In genomic region chr10:30818010-30818660, GRCh38 we compare ENCODE assay signal across 10 cellular contexts.
DNase-seq lines count a peak whose midpoint lies in the region; ATAC-seq, FAIRE-seq and TF ChIP-seq lines count a peak whose summit lies in the region.
"Had no signal": no experiment of that assay in that cellular context is flagged by ENCODE, and none has a peak within 500 bp of the region (broad histone marks: within the 10 kb centered on the region; RNA-seq: fewer than 3 reads in every experiment).

No MANE protein-coding gene starts in this region.

- no peak overlapping the region for H2BK5ac ChIP-seq in H9 (ENCODE audit: insufficient read length, low read length)

- no peak overlapping the region for H4K8ac ChIP-seq in H9 (replicated peaks; ENCODE audit: insufficient read length, low read depth, low read length)

- H3K23ac ChIP-seq in H9 (ENCODE audit: insufficient read length, low read depth, low read length), result no peak overlapping the region

- H2AFZ ChIP-seq in H9 (ENCODE audit: low read length), result no peak overlapping the region

- H3K14ac ChIP-seq in H9 (ENCODE audit: insufficient read depth, low read length), result no peak overlapping the region

- H4K91ac ChIP-seq in H9 (ENCODE audit: insufficient read length, low read depth, low read length), result no peak overlapping the region

- H3K9ac ChIP-seq in kidney (ENCODE audit: low read length in 2 of 2) (no peak overlapping the region), H9 (ENCODE audit: extremely low read depth, insufficient read length, low read length) (no peak overlapping the region)

- H2BK12ac ChIP-seq in H9 (ENCODE audit: insufficient read length, low read depth, low read length), result no peak overlapping the region

- FAIRE-seq in kidney (lab: Jason Lieb, UNC), result no peak

- no peaks in the 10 kb centered on the region for H4K20me1 ChIP-seq in H9 (ENCODE audit: control insufficient read depth, insufficient read depth, insufficient read length)

- H3K23me2 ChIP-seq in H9 (ENCODE audit: insufficient read length, low read depth, low read length, poor library complexity, severe bottlenecking), result no peaks in the 10 kb centered on the region

- TF ChIP-seq EP300 in stomach (IDR thresholded peaks at IDR 0.05), result no peak

- H3K4me3 Mint-ChIP-seq in H9, result no peak overlapping the region
- H3K4me3 Mint-ChIP-seq: neural crest cell had no signal

- TF ChIP-seq CTCF in adrenal gland (IDR thresholded peaks at IDR 0.05), result no peak
- no peak for TF ChIP-seq CTCF in kidney (IDR thresholded peaks at IDR 0.05; ENCODE audit: borderline replicate concordance, extremely low read depth, insufficient read depth)
- no peak for TF ChIP-seq CTCF in stomach (IDR thresholded peaks at IDR 0.05)
- no peak for TF ChIP-seq CTCF in H9 (conservative IDR thresholded peaks at IDR 0.05)

- H3K36me3 ChIP-seq in adrenal gland (replicated peaks in 1 of 2) (no peaks in the 10 kb centered on the region), kidney (ENCODE audit: control insufficient read depth in 1 of 2, insufficient read depth in 2 of 2, low read length in 2 of 2) (no peaks in the 10 kb centered on the region), stomach (no peaks in the 10 kb centered on the region)

- no peaks in the 10 kb centered on the region for H3K9me3 Mint-ChIP-seq in H9
- H3K9me3 Mint-ChIP-seq: neural crest cell had no signal

- no peak overlapping the region for H3T11ph ChIP-seq in H9 (ENCODE audit: low read length)

- H3K9me3 ChIP-seq in adrenal gland (replicated peaks in 1 of 3) (no peaks in the 10 kb centered on the region), kidney (ENCODE audit: control insufficient read depth in 1 of 2, low read length in 2 of 2) (no peaks in the 10 kb centered on the region), stomach (no peaks in the 10 kb centered on the region), H9 (ENCODE audit: control insufficient read depth, low read depth, low read length) (no peaks in the 10 kb centered on the region)

- no peak overlapping the region for H2BK20ac ChIP-seq in H9 (ENCODE audit: low read depth, low read length, poor library complexity, severe bottlenecking)

- no peak overlapping the region for H2BK120ac ChIP-seq in H9 (ENCODE audit: low read depth, low read length, poor library complexity, severe bottlenecking)

- H3K18ac ChIP-seq in H9 (ENCODE audit: insufficient read length, low read depth, low read length), result no peak overlapping the region

- H4K5ac ChIP-seq in H9 (ENCODE audit: insufficient read length, low read depth, low read length), result no peak overlapping the region

- H3K4me2 ChIP-seq in H9 (ENCODE audit: insufficient read depth, insufficient read length, low read length), result no peak overlapping the region

- no peaks in the 10 kb centered on the region for H3K79me2 ChIP-seq in H9 (ENCODE audit: insufficient read depth, low read length)

- peaks cover 28% of the 10 kb centered on the region for H3K27me3 Mint-ChIP-seq in H9 (ENCODE audit: low read depth)

- no peak overlapping the region for H2AK5ac ChIP-seq in H9 (ENCODE audit: insufficient read length, low read length)

- no peak overlapping the region for H3K4ac ChIP-seq in H9 (ENCODE audit: low read depth, low read length)

- no peak overlapping the region for H3K56ac ChIP-seq in H9 (ENCODE audit: insufficient read length, low read depth, low read length)

- H3K27ac ChIP-seq in adrenal gland (peak overlapping the region in 1 of 5 donors; percentile 67), kidney (ENCODE audit: low read depth in 2 of 2, low read length in 2 of 2) (peak overlapping the region; percentile 48 to 52), stomach (peak overlapping the region in 4 of 5 donors; percentile 54 to 89 (median 68)), H9 (ENCODE audit: insufficient read length, low read depth, low read length) (no peak overlapping the region)

- WGBS in adrenal gland, 4 donors, result 51 to 88% (median 64%) methylated on average over 4 to 12 of the region's 12 CpGs
- WGBS in stomach, 5 donors, result 62 to 87% (median 64%) methylated on average over 7 to 12 of the region's 12 CpGs
- WGBS in H9 (ENCODE audit: extremely low coverage, insufficient read length, low lambda C conversion rate), result no CpG with 5 or more reads among the region's 12 CpGs

- H3K4me1 ChIP-seq in adrenal gland (replicated peaks in 1 of 2) (no peaks in the 10 kb centered on the region), kidney (ENCODE audit: control insufficient read depth in 1 of 2, insufficient read depth in 1 of 2, low read depth in 1 of 2, low read length in 2 of 2) (peaks cover 15 to 20% of the 10 kb centered on the region in 2 donors), stomach (peaks cover 17 to 77% (median 47%) of the 10 kb centered on the region in 4 donors), H9 (ENCODE audit: insufficient read depth, low read length) (no peaks in the 10 kb centered on the region)

- no peaks in the 10 kb centered on the region for H3K79me1 ChIP-seq in H9 (ENCODE audit: insufficient read depth, low read depth, low read length, poor library complexity, severe bottlenecking)

- intact Hi-C loops in adrenal gland (cut with DNase I), result no loop called here
- intact Hi-C loops in kidney (cut with DNase I), result no loop called here
- intact Hi-C loops in stomach (cut with DNase I; ENCODE audit: low total_unique reads), result no loop called here

- DNase-seq in adrenal gland (peak in 6 of 7 donors; percentile 44 to 76 (median 64)), kidney (peak; percentile 94), stomach (peak; percentile 39), H9 (no peak), mucosa of gallbladder (ENCODE audit: low spot score) (no peak)
- no peak for DNase-seq in effector CD4-positive, alpha-beta T cell
- DNase-seq: NCI-H446 treated with DMSO at 0.1 percent for 48 hours had no signal

- TF ChIP-seq POLR2A in adrenal gland (IDR thresholded peaks at IDR 0.05), result no peak
- TF ChIP-seq POLR2A in stomach (IDR thresholded peaks at IDR 0.05), result no peak

- H3K4me1 Mint-ChIP-seq in H9, result peaks cover 5 to 21% of the 10 kb centered on the region in 2 experiments

- no peaks in the 10 kb centered on the region for H3K36me3 Mint-ChIP-seq in H9 (ENCODE audit: insufficient read depth in 1 of 3, low read depth in 3 of 3)

- H3K27me3 ChIP-seq in adrenal gland (no peaks in the 10 kb centered on the region), stomach (no peaks in the 10 kb centered on the region), H9 (ENCODE audit: insufficient read depth, low read length) (no peaks in the 10 kb centered on the region; the same call in 1 of the 2 replicates)

- H3K27ac Mint-ChIP-seq in H9, result no peak overlapping the region

- ATAC-seq in GM19452 (IDR thresholded peaks at IDR 0.05; ENCODE audit: unreplicated experiment) (peak; percentile 67), HG03095 (IDR thresholded peaks at IDR 0.05; ENCODE audit: unreplicated experiment) (no peak)

- H3K4me3 ChIP-seq in adrenal gland (no peak overlapping the region), kidney (ENCODE audit: low read length in 2 of 2) (no peak overlapping the region), stomach (no peak overlapping the region)

- H2BK15ac ChIP-seq in H9 (ENCODE audit: low read depth, low read length), result no peak overlapping the region

Comparison
In these comparisons a context has a peak if more than half of its experiments do, and no peak if none do; other contexts are left out.
1. DNase-seq: peak in adrenal gland (6 of 7), kidney (single experiment) and stomach (single experiment); none in H9 (single experiment), mucosa of gallbladder (single experiment) and effector CD4-positive, alpha-beta T cell (single experiment).